In genomic region chr6:166932616-166933015, GRCh38 we compare ENCODE assay signal across 21 cellular contexts. TPM values are rescaled to one million over a fixed set of nuclear protein-coding genes. Genes with fewer than 3 reads are reported as not detected.
DNase-seq lines count a peak whose midpoint lies in the region; ATAC-seq lines count a peak whose summit lies in the region.
"Had no signal": no experiment of that assay in that cellular context is flagged by ENCODE, and none has a peak within 500 bp of the region (broad histone marks: within the 10 kb centered on the region; RNA-seq: fewer than 3 reads in every experiment).

No MANE protein-coding gene starts in this region.

- peak overlapping the region; percentile 89 for H3K27ac Mint-ChIP-seq in activated naive CD4-positive, alpha-beta T cell treated with anti-CD3 and anti-CD28 coated beads, Interleukin-2, amount 50 U/mL, for 24 hours
- peak overlapping the region; percentile 90 for H3K27ac Mint-ChIP-seq in T-helper 17 cell
- peak overlapping the region; percentile 31 for H3K27ac Mint-ChIP-seq in stimulated activated naive B cell treated with anti-CD40 and anti-IgM and Interleukin-4, amounts not matched to agents 10 μg/mL and 1 μg/mL and 100 μg/mL, for 72 hours
- no peak overlapping the region for H3K27ac Mint-ChIP-seq in activated CD4-positive, alpha-beta T cell treated with anti-CD3 and anti-CD28 coated beads, Interleukin-2, amount 10 ng/mL, durations not matched to agents 7 days and 5 days

- POLR2A ChIA-PET in activated CD4-positive, alpha-beta T cell treated with anti-CD3 and anti-CD28 coated beads, Interleukin-2, amount 10 ng/mL, durations not matched to agents 7 days and 5 days (lab: Charles Lee): no interaction called here

- H3K36me3 Mint-ChIP-seq in activated naive CD4-positive, alpha-beta T cell treated with anti-CD3 and anti-CD28 coated beads, Interleukin-2, amount 50 U/mL, for 24 hours: peaks cover 9% of the 10 kb centered on the region
- peaks cover 7% of the 10 kb centered on the region for H3K36me3 Mint-ChIP-seq in T-helper 17 cell (ENCODE audit: low read depth)
- peaks cover 26 to 32% of the 10 kb centered on the region in 2 donors for H3K36me3 Mint-ChIP-seq in stimulated activated naive B cell treated with anti-CD40 and anti-IgM and Interleukin-4, amounts not matched to agents 10 μg/mL and 1 μg/mL and 100 μg/mL, for 72 hours
- H3K36me3 Mint-ChIP-seq in activated CD4-positive, alpha-beta T cell treated with anti-CD3 and anti-CD28 coated beads, Interleukin-2, amount 10 ng/mL, durations not matched to agents 7 days and 5 days (ENCODE audit: low read depth): peaks cover 63% of the 10 kb centered on the region

- H3K27me3 Mint-ChIP-seq in activated naive CD4-positive, alpha-beta T cell treated with anti-CD3 and anti-CD28 coated beads, Interleukin-2, amount 50 U/mL, for 24 hours: no peaks in the 10 kb centered on the region
- H3K27me3 Mint-ChIP-seq in T-helper 17 cell: no peaks in the 10 kb centered on the region
- H3K27me3 Mint-ChIP-seq in stimulated activated naive B cell treated with anti-CD40 and anti-IgM and Interleukin-4, amounts not matched to agents 10 μg/mL and 1 μg/mL and 100 μg/mL, for 72 hours: no peaks in the 10 kb centered on the region
- H3K27me3 Mint-ChIP-seq in activated CD4-positive, alpha-beta T cell treated with anti-CD3 and anti-CD28 coated beads, Interleukin-2, amount 10 ng/mL, durations not matched to agents 7 days and 5 days: no peaks in the 10 kb centered on the region

- peaks cover 53% of the 10 kb centered on the region for H3K4me1 Mint-ChIP-seq in activated naive CD4-positive, alpha-beta T cell treated with anti-CD3 and anti-CD28 coated beads, Interleukin-2, amount 50 U/mL, for 24 hours
- H3K4me1 Mint-ChIP-seq in T-helper 17 cell: peaks cover 32% of the 10 kb centered on the region
- H3K4me1 Mint-ChIP-seq in stimulated activated naive B cell treated with anti-CD40 and anti-IgM and Interleukin-4, amounts not matched to agents 10 μg/mL and 1 μg/mL and 100 μg/mL, for 72 hours: peaks cover 30 to 47% of the 10 kb centered on the region in 2 donors
- peaks cover 8% of the 10 kb centered on the region for H3K4me1 Mint-ChIP-seq in activated CD4-positive, alpha-beta T cell treated with anti-CD3 and anti-CD28 coated beads, Interleukin-2, amount 10 ng/mL, durations not matched to agents 7 days and 5 days

- no peaks in the 10 kb centered on the region for H3K9me3 Mint-ChIP-seq in activated naive CD4-positive, alpha-beta T cell treated with anti-CD3 and anti-CD28 coated beads, Interleukin-2, amount 50 U/mL, for 24 hours
- H3K9me3 Mint-ChIP-seq in stimulated activated naive B cell treated with anti-CD40 and anti-IgM and Interleukin-4, amounts not matched to agents 10 μg/mL and 1 μg/mL and 100 μg/mL, for 72 hours: no peaks in the 10 kb centered on the region
- no peaks in the 10 kb centered on the region for H3K9me3 Mint-ChIP-seq in activated CD4-positive, alpha-beta T cell treated with anti-CD3 and anti-CD28 coated beads, Interleukin-2, amount 10 ng/mL, durations not matched to agents 7 days and 5 days

- no peak for DNase-seq in activated naive CD4-positive, alpha-beta T cell treated with anti-CD3 and anti-CD28 coated beads, Interleukin-2, amount 50 U/mL, for 16 hours
- DNase-seq in T-helper 17 cell (no peak), left lobe of liver (ENCODE audit: low spot score) (peak; percentile 32), sciatic nerve (ENCODE audit: low spot score) (no peak)
- no peak for DNase-seq in stimulated activated naive B cell treated with anti-CD40 and anti-IgM and Interleukin-4, amounts not matched to agents 10 μg/mL and 1 μg/mL and 100 μg/mL, for 72 hours
- no peak for DNase-seq in activated CD4-positive, alpha-beta T cell treated with anti-CD3 and anti-CD28 coated beads, Interleukin-2, amount 10 ng/mL, durations not matched to agents 7 days and 5 days
- DNase-seq: DMS79 treated with DMSO at 0.1 percent for 48 hours, GM23248, HCEC 1CT, IMR-90, Kasumi-1, MG63, NCI-H1048, NCI-H1436, NCI-H2029, NCI-H345, NCI-H524 treated with DMSO at 0.1 percent for 48 hours, SIG-M5 had no signal

- H3K4me3 Mint-ChIP-seq in activated naive CD4-positive, alpha-beta T cell treated with anti-CD3 and anti-CD28 coated beads, Interleukin-2, amount 50 U/mL, for 24 hours: no peak overlapping the region
- peak overlapping the region; percentile 1 for H3K4me3 Mint-ChIP-seq in T-helper 17 cell
- no peak overlapping the region for H3K4me3 Mint-ChIP-seq in stimulated activated naive B cell treated with anti-CD40 and anti-IgM and Interleukin-4, amounts not matched to agents 10 μg/mL and 1 μg/mL and 100 μg/mL, for 72 hours
- no peak overlapping the region for H3K4me3 Mint-ChIP-seq in activated CD4-positive, alpha-beta T cell treated with anti-CD3 and anti-CD28 coated beads, Interleukin-2, amount 10 ng/mL, durations not matched to agents 7 days and 5 days

- H3K9me3 ChIP-seq in T-helper 17 cell (ENCODE audit: control insufficient read depth, low read length, poor library complexity, severe bottlenecking): no peaks in the 10 kb centered on the region
- H3K9me3 ChIP-seq: BLaER1 treated with 17β-estradiol and CSF1 and Interleukin-3, amounts not matched to agents 10 nM and 100 nM; MG63 had no signal

- intact Hi-C loops in sciatic nerve (cut with DNase I): no loop called here

- ATAC-seq in T-helper 17 cell (no peak), left lobe of liver (no peak), HG02588 (IDR thresholded peaks at IDR 0.05; ENCODE audit: unreplicated experiment) (no peak), sciatic nerve (no peak)
- ATAC-seq in stimulated activated naive B cell treated with anti-CD40 and anti-IgM and Interleukin-4, amounts not matched to agents 10 μg/mL and 1 μg/mL and 100 μg/mL, for 72 hours (replicated peaks): no peak

- CTCF ChIA-PET in activated CD4-positive, alpha-beta T cell treated with anti-CD3 and anti-CD28 coated beads, Interleukin-2, amount 10 ng/mL, durations not matched to agents 7 days and 5 days (lab: Charles Lee): interaction anchor here (1.4 to 1.7 kb wide), 2 partner anchors 8 to 23 kb away, joined by 4 to 5 read pairs; no protein-coding TSS in a partner anchor

RNA-seq across cellular contexts. Expression of gene RNASET2, which starts 23.7 kb away (rescaled TPM):
- total RNA-seq in T-helper 17 cell (100 to 1,000 TPM; 245 to 340 TPM), left lobe of liver (22.3 TPM), sciatic nerve (70.4 TPM)
- 100 to 1,000 TPM in 1 of 2 experiments, 10 to 100 TPM in 1; 84.3 to 101 TPM for total RNA-seq in activated CD4-positive, alpha-beta T cell treated with anti-CD3 and anti-CD28 coated beads, Interleukin-2, amount 10 ng/mL, durations not matched to agents 7 days and 5 days
